Comparison of ENCODE assay signal across 9 cellular contexts in genomic region chr3:157532529-157533297, GRCh38. TPM values are rescaled to one million over a fixed set of nuclear protein-coding genes. Genes with fewer than 3 reads are reported as not detected.
DNase-seq lines count a peak whose midpoint lies in the region; ATAC-seq, FAIRE-seq and TF ChIP-seq lines count a peak whose summit lies in the region.
"Had no signal": no experiment of that assay in that cellular context is flagged by ENCODE, and none has a peak within 500 bp of the region (broad histone marks: within the 10 kb centered on the region; RNA-seq: fewer than 3 reads in every experiment).

No MANE protein-coding gene starts in this region.

- H3K9me3 ChIP-seq in mucosa of descending colon: no peaks in the 10 kb centered on the region

- intact Hi-C loops in mucosa of descending colon (cut with DNase I, micrococcal nuclease): loop anchor here in 1 of 2 donors (2.0 kb wide), 1 partner anchor 40 kb away; no protein-coding TSS in a partner anchor

- H3K4me3 ChIP-seq in AG09309 (ENCODE audit: control insufficient read depth, low read depth, low read length): peak overlapping the region; percentile 48
- H3K4me3 ChIP-seq in mucosa of descending colon: no peak overlapping the region
- H3K4me3 ChIP-seq: skin epidermis had no signal

- peak; percentile 81 for DNase-seq in AG09309 (ENCODE audit: low read depth)
- peak; percentile 8 for DNase-seq in GM18507 (ENCODE audit: extremely low spot score, insufficient read length, low read depth)
- peak; percentile 32 for DNase-seq in NCI-H1048 (lab: John Stamatoyannopoulos, UW)
- DNase-seq in SIG-M5 (lab: John Stamatoyannopoulos, UW): peak; percentile 27
- DNase-seq in epidermal melanocyte (ENCODE audit: insufficient read length, low spot score): peak; percentile 67
- peak in 1 of 3 donors; percentile 31 for DNase-seq in mucosa of descending colon
- no peak for DNase-seq in T-helper 9 cell

- peak; percentile 83 for FAIRE-seq in GM18507 (lab: Jason Lieb, UNC)

- no peaks in the 10 kb centered on the region for H3K36me3 ChIP-seq in mucosa of descending colon (ENCODE audit: low read depth)

- peak; percentile 75 for TF ChIP-seq CTCF in AG09309 (IDR thresholded peaks at IDR 0.05; ENCODE audit: control insufficient read depth, insufficient read depth, low read depth, low read length, missing control alignments)
- TF ChIP-seq CTCF in mucosa of descending colon (IDR thresholded peaks at IDR 0.05): peak; percentile 30

- H3K4me1 ChIP-seq in mucosa of descending colon (ENCODE audit: low read depth): no peaks in the 10 kb centered on the region

- peak; percentile 86 for ATAC-seq in HG02870 (IDR thresholded peaks at IDR 0.05; ENCODE audit: unreplicated experiment)
- peak; percentile 94 for ATAC-seq in mucosa of descending colon

RNA-seq across cellular contexts. Expression of gene VEPH1, which starts 29.5 kb away (rescaled TPM):
- 1 to 10 TPM; 1.5 to 6.3 (median 4.8) TPM for total RNA-seq in mucosa of descending colon
